17 cellular contexts compared by ENCODE assay signal in genomic region chr12:62379723-62380045, GRCh38.
"Had no signal": no experiment of that assay in that cellular context is flagged by ENCODE, and none has a peak within 500 bp of the region (broad histone marks: within the 10 kb centered on the region; RNA-seq: fewer than 3 reads in every experiment).

No MANE protein-coding gene starts in this region.

- H3K9me3 ChIP-seq: upper lobe of right lung had no signal

- H3K4me3 Mint-ChIP-seq: brain, memory B cell, T-cell had no signal

- ATAC-seq: left colon; right cardiac atrium; stimulated activated naive CD8-positive, alpha-beta T cell treated with anti-CD3 and anti-CD28 coated beads, Interleukin-15, Interleukin-2, amounts not matched to agents 100 U/mL and 50 U/mL, for 24 hours; T-cell; upper lobe of right lung had no signal

- H3K9me3 Mint-ChIP-seq: brain, memory B cell, T-cell had no signal

- H3K4me1 ChIP-seq: parathyroid adenoma, upper lobe of right lung had no signal

- DNase-seq: activated CD4-positive, alpha-beta T cell treated with anti-CD3 and anti-CD28 coated beads, Interleukin-2, amount 50 U/mL, for 4 hours; activated CD4-positive, CD25-positive, alpha-beta regulatory T cell; activated gamma-delta T cell; anterior cingulate cortex; dermis blood vessel endothelial cell; effector CD8-positive, alpha-beta T cell; erythroblast; left colon; nucleus accumbens; right cardiac atrium; stimulated activated CD4-positive, alpha-beta T cell treated with anti-CD3 and anti-CD28 coated beads, Interleukin-4, amount 100 ng/mL, for 24 hours; stimulated activated naive CD8-positive, alpha-beta T cell treated with anti-CD3 and anti-CD28 coated beads, Interleukin-15, Interleukin-2, amounts not matched to agents 100 U/mL and 50 U/mL, for 24 hours; T-cell; upper lobe of right lung had no signal

- H3K27ac ChIP-seq: parathyroid adenoma, upper lobe of right lung had no signal

- H3K27me3 ChIP-seq: upper lobe of right lung had no signal

- H3K4me1 Mint-ChIP-seq: brain had no signal

- H3K27me3 Mint-ChIP-seq: brain, memory B cell, T-cell had no signal

- H3K27ac Mint-ChIP-seq: brain had no signal

- H3K4me3 ChIP-seq: upper lobe of right lung had no signal
